In the genomic region with DNA sequence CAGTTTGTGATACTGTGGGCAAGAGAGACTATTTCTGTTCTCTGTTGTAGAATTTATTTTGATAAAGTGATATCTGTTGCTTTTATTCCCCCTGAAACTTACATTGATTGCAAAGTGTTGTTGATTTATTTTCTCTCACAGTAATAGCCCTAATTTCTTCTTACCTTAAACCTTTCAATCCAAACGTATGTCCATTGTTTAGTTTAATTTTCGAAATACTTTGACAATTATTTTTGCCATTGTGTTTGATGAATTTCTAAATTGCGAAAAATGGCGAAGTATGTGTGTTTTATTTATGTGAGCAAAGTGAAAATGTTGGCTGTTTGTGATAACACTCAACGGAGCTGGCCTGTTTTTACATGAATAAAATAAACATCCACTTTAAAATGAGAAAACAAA, we compare ENCODE assay signal across 6 cellular contexts. TPM values are rescaled to one million over a fixed set of nuclear protein-coding genes. Genes with fewer than 3 reads are reported as not detected.
DNase-seq lines count a peak whose midpoint lies in the region; FAIRE-seq and TF ChIP-seq lines count a peak whose summit lies in the region.

No MANE protein-coding gene starts in this region.

- H3K36me3 ChIP-seq in prostate gland = no peaks in the 10 kb centered on the region

- peak overlapping the region; percentile 73 to 80 for H3K27ac ChIP-seq in prostate gland

- H3K27me3 ChIP-seq in prostate gland (replicated peaks; ENCODE audit: insufficient read depth) = no peaks in the 10 kb centered on the region

- H3K4me1 ChIP-seq in prostate gland (replicated peaks) = no peaks in the 10 kb centered on the region

- no peak for TF ChIP-seq CTCF in prostate gland (IDR thresholded peaks at IDR 0.05)

- peak; percentile 71 for FAIRE-seq in H54 (lab: Jason Lieb, UNC)
- peak; percentile 21 for FAIRE-seq in colon (lab: Jason Lieb, UNC)

- DNase-seq in H54 (ENCODE audit: insufficient read length, low spot score) (no peak), prostate gland (ENCODE audit: low spot score) (no peak), NCI-H2171 (lab: John Stamatoyannopoulos, UW) (no peak), NAMALWA (ENCODE audit: low spot score) (no peak), NCI-H446 (lab: John Stamatoyannopoulos, UW) (no peak)

- intact Hi-C loops in prostate gland (cut with DNase I) = loop anchor here (5.0 kb wide), 1 partner anchor 71 kb away; a partner anchor contains a TSS

- no peaks in the 10 kb centered on the region for H3K9me3 ChIP-seq in prostate gland

- WGBS in prostate gland = 6% methylated on average over 5 of the region's 5 CpGs

- peak overlapping the region; percentile 53 to 54 for H3K4me3 ChIP-seq in prostate gland

- TF ChIP-seq POLR2A in H54 (IDR thresholded peaks at IDR 0.05; ENCODE audit: low read depth, low read length) = no peak
- TF ChIP-seq POLR2A in prostate gland (IDR thresholded peaks at IDR 0.05) = no peak

RNA-seq across cellular contexts. Expression of a gene that starts 0.4 kb away (rescaled TPM):
- 10 to 100 TPM; 25.0 to 30.7 TPM for total RNA-seq in prostate gland

RNA-seq across cellular contexts. Expression of a gene that starts 7.5 kb away (rescaled TPM):
- 1 to 10 TPM in 1 of 2 donors, under 1 TPM in 1; 0.14 to 3.9 TPM for total RNA-seq in prostate gland

RNA-seq across cellular contexts. Expression of a gene that starts 14.5 kb away (rescaled TPM):
- total RNA-seq in prostate gland = 1 to 10 TPM; 2.7 to 5.8 TPM

RNA-seq across cellular contexts. Expression of a gene that starts 14.8 kb away (rescaled TPM):
- 1 to 10 TPM; 4.2 to 4.6 TPM for total RNA-seq in prostate gland

RNA-seq across cellular contexts. Expression of a gene that starts 41.5 kb away (rescaled TPM):
- total RNA-seq in prostate gland = 10 to 100 TPM; 16.7 to 17.3 TPM
